Comparison of ENCODE assay signal across 8 cellular contexts in genomic region chr5:143405063-143405746, GRCh38. TPM values are rescaled to one million over a fixed set of nuclear protein-coding genes. Genes with fewer than 3 reads are reported as not detected.
DNase-seq lines count a peak whose midpoint lies in the region; ATAC-seq and TF ChIP-seq lines count a peak whose summit lies in the region.

No MANE protein-coding gene starts in this region.

- POLR2A ChIA-PET in activated CD8-positive, alpha-beta T cell treated with anti-CD3 and anti-CD28 coated beads, Interleukin-2, amount 10 ng/mL, durations not matched to agents 7 days and 5 days (lab: Charles Lee), result interaction anchor here (0.6 to 3.1 kb wide), 13 partner anchors 28 to 783 kb away, joined by 3 to 63 read pairs (median 6); no protein-coding TSS in a partner anchor

- peaks cover 30% of the 10 kb centered on the region for H3K36me3 Mint-ChIP-seq in activated CD8-positive, alpha-beta T cell treated with anti-CD3 and anti-CD28 coated beads, Interleukin-2, amount 10 ng/mL, durations not matched to agents 7 days and 5 days (ENCODE audit: low read depth)
- peaks cover 2% of the 10 kb centered on the region for H3K36me3 Mint-ChIP-seq in memory B cell

- H3K4me1 Mint-ChIP-seq in activated CD8-positive, alpha-beta T cell treated with anti-CD3 and anti-CD28 coated beads, Interleukin-2, amount 10 ng/mL, durations not matched to agents 7 days and 5 days (ENCODE audit: low read depth), result peaks cover 39% of the 10 kb centered on the region
- H3K4me1 Mint-ChIP-seq in memory B cell, result peaks cover 22% of the 10 kb centered on the region

- peaks cover 9% of the 10 kb centered on the region for H3K9me3 Mint-ChIP-seq in activated CD8-positive, alpha-beta T cell treated with anti-CD3 and anti-CD28 coated beads, Interleukin-2, amount 10 ng/mL, durations not matched to agents 7 days and 5 days (ENCODE audit: insufficient read depth)
- H3K9me3 Mint-ChIP-seq in memory B cell, result peaks cover 2% of the 10 kb centered on the region

- H3K27ac Mint-ChIP-seq in activated CD8-positive, alpha-beta T cell treated with anti-CD3 and anti-CD28 coated beads, Interleukin-2, amount 10 ng/mL, durations not matched to agents 7 days and 5 days, result peak overlapping the region; percentile 97
- peak overlapping the region; percentile 97 for H3K27ac Mint-ChIP-seq in memory B cell

- no peaks in the 10 kb centered on the region for H3K27me3 Mint-ChIP-seq in activated CD8-positive, alpha-beta T cell treated with anti-CD3 and anti-CD28 coated beads, Interleukin-2, amount 10 ng/mL, durations not matched to agents 7 days and 5 days (ENCODE audit: low read depth)
- no peaks in the 10 kb centered on the region for H3K27me3 Mint-ChIP-seq in memory B cell

- CTCF ChIA-PET in activated CD8-positive, alpha-beta T cell treated with anti-CD3 and anti-CD28 coated beads, Interleukin-2, amount 10 ng/mL, durations not matched to agents 7 days and 5 days (lab: Charles Lee), result interaction anchor here (0.7 to 3.0 kb wide), 13 partner anchors 8 to 788 kb away, joined by 3 to 43 read pairs (median 4); no protein-coding TSS in a partner anchor

- TF ChIP-seq CTCF in AG10803 (conservative IDR thresholded peaks at IDR 0.05; ENCODE audit: low read length), result peak; percentile 17; the same call in 1 of the 2 replicates

- DNase-seq in AG10803 (ENCODE audit: low read depth) (peak; percentile 82), NCI-H748 (lab: John Stamatoyannopoulos, UW; ENCODE audit: unreplicated experiment) (peak; percentile 83), memory B cell (ENCODE audit: low spot score in 2 of 2) (peak; percentile 93)
- peak; percentile 92 for DNase-seq in activated CD8-positive, alpha-beta T cell treated with anti-CD3 and anti-CD28 coated beads, Interleukin-2, amount 10 ng/mL, durations not matched to agents 7 days and 5 days
- DNase-seq in effector CD4-positive, alpha-beta T cell, result peak; percentile 87
- peak; percentile 83 for DNase-seq in stimulated activated CD8-positive, alpha-beta memory T cell treated with anti-CD3 and anti-CD28 coated beads, Interleukin-12 subunit alpha, Interleukin-12 subunit beta, amount 100 ng/mL, for 1 hour (ENCODE audit: low read depth)

- H3K4me3 Mint-ChIP-seq in activated CD8-positive, alpha-beta T cell treated with anti-CD3 and anti-CD28 coated beads, Interleukin-2, amount 10 ng/mL, durations not matched to agents 7 days and 5 days, result peak overlapping the region; percentile 85
- peak overlapping the region; percentile 90 for H3K4me3 Mint-ChIP-seq in memory B cell

- peak overlapping the region; percentile 71 for H3K4me3 ChIP-seq in AG10803 (ENCODE audit: low read length)

- ATAC-seq in GM19023 (IDR thresholded peaks at IDR 0.05; ENCODE audit: unreplicated experiment), result peak; percentile 21
- peak; percentile 33 for ATAC-seq in HG03354 (IDR thresholded peaks at IDR 0.05; ENCODE audit: poor library complexity, severe bottlenecking, unreplicated experiment)
- ATAC-seq in activated CD8-positive, alpha-beta T cell treated with anti-CD3 and anti-CD28 coated beads, Interleukin-2, amount 10 ng/mL, durations not matched to agents 7 days and 5 days, result peak; percentile 43
- ATAC-seq in memory B cell (ENCODE audit: low read depth), result peak; percentile 37

RNA-seq across cellular contexts. Expression of gene NR3C1, which starts 1.7 kb away (rescaled TPM):
- total RNA-seq in activated CD8-positive, alpha-beta T cell treated with anti-CD3 and anti-CD28 coated beads, Interleukin-2, amount 10 ng/mL, durations not matched to agents 7 days and 5 days, result 10 to 100 TPM; 54.9 to 55.5 TPM

Comparison
In these comparisons a context has a peak if more than half of its experiments do, and no peak if none do; other contexts are left out.
1. Peak in every context shown above with its lines: DNase-seq, ATAC-seq and H3K4me3 ChIP-seq.